In the genomic region with DNA sequence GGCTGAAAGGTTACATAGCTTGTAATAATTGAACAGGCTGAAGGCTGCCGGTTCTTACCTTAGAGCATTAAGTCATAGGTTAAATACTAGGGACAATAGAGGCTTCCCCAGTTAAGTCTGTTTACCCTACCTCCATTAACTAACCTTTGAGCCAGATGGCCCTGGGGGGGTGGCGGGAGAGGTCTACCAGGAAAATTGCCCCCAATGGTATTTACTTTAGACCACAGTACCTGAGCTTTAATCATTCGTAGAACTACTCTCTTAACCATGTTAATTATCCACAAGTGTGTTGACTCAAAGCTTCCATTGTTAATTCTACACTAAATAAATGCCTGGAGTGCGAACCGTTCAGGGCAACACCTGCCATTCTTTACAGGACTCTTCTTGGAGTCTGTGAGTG, we compare ENCODE assay signal across 5 cellular contexts. TPM values are rescaled to one million over a fixed set of nuclear protein-coding genes. Genes with fewer than 3 reads are reported as not detected.
"Had no signal": no experiment of that assay in that cellular context is flagged by ENCODE, and none has a peak within 500 bp of the region (broad histone marks: within the 10 kb centered on the region; RNA-seq: fewer than 3 reads in every experiment).

No MANE protein-coding gene starts in this region.

RNA-seq across cellular contexts. Expression of a gene that starts 28.1 kb away (rescaled TPM):
- total RNA-seq: activated CD4-positive, alpha-beta T cell treated with anti-CD3 and anti-CD28 coated beads, Interleukin-2, amount 10 ng/mL, durations not matched to agents 7 days and 5 days; activated CD8-positive, alpha-beta T cell treated with anti-CD3 and anti-CD28 coated beads, Interleukin-2, amount 10 ng/mL, durations not matched to agents 7 days and 5 days; activated naive CD8-positive, alpha-beta T cell treated with anti-CD3 and anti-CD28 coated beads, Interleukin-2, amount 10 ng/mL, durations not matched to agents 7 days and 5 days; naive thymus-derived CD4-positive, alpha-beta T cell had no signal
- polyA plus RNA-seq: immature natural killer cell; naive thymus-derived CD4-positive, alpha-beta T cell had no signal
